Comparison of ENCODE assay signal across 12 cellular contexts in genomic region chr3:159761377-159761776, GRCh38.
DNase-seq lines count a peak whose midpoint lies in the region; ATAC-seq and TF ChIP-seq lines count a peak whose summit lies in the region.
"Had no signal": no experiment of that assay in that cellular context is flagged by ENCODE, and none has a peak within 500 bp of the region (broad histone marks: within the 10 kb centered on the region; RNA-seq: fewer than 3 reads in every experiment).

No MANE protein-coding gene starts in this region.

- H3K36me3 ChIP-seq in HCT116 (ENCODE audit: control insufficient read depth in 1 of 2, insufficient read depth in 2 of 2, low read length in 2 of 2) (no peaks in the 10 kb centered on the region), ascending aorta (no peaks in the 10 kb centered on the region), spleen (no peaks in the 10 kb centered on the region)

- H2AFZ ChIP-seq in HCT116 (ENCODE audit: low read depth, low read length, poor library complexity, severe bottlenecking): no peak overlapping the region

- H3K4me1 ChIP-seq in HCT116 (ENCODE audit: control insufficient read depth in 1 of 2, insufficient read depth in 2 of 2, low read length in 2 of 2) (peaks cover 24 to 50% of the 10 kb centered on the region in 2 experiments), ascending aorta (peaks cover 0 to 18% of the 10 kb centered on the region in 2 donors), right cardiac atrium (ENCODE audit: control insufficient read depth, insufficient read depth, low read length) (peaks cover 6% of the 10 kb centered on the region), spleen (peaks cover 0 to 56% (median 41%) of the 10 kb centered on the region in 6 donors)

- H3K4me2 ChIP-seq in HCT116 (ENCODE audit: low read length): peak overlapping the region; percentile 93

- WGBS in right cardiac atrium: 52% methylated on average over 1 of the region's 1 CpG
- 56 to 76% (median 73%) methylated on average over 1 of the region's 1 CpG for WGBS in spleen, 5 donors

- H3K9me2 ChIP-seq in HCT116 (ENCODE audit: insufficient read depth): no peaks in the 10 kb centered on the region

- no peak for TF ChIP-seq CTCF in HCT116 (IDR thresholded peaks at IDR 0.05 in 2 of 3, conservative IDR thresholded peaks at IDR 0.05 in 1 of 3; ENCODE audit: borderline replicate concordance in 1 of 3, insufficient read depth in 1 of 3, low read depth in 2 of 3, low read length in 2 of 3)
- no peak for TF ChIP-seq CTCF in ascending aorta (IDR thresholded peaks at IDR 0.05)
- no peak for TF ChIP-seq CTCF in spleen (IDR thresholded peaks at IDR 0.05 in 8 of 11, conservative IDR thresholded peaks at IDR 0.05 in 3 of 11)

- BruUV-seq in HCT116 (replicated peaks; lab: Mats Ljungman, UMichigan): no TSS peak

- no peaks in the 10 kb centered on the region for H3K27me3 ChIP-seq in HCT116 (ENCODE audit: insufficient read depth, low read length)
- H3K27me3 ChIP-seq in ascending aorta: no peaks in the 10 kb centered on the region
- no peaks in the 10 kb centered on the region for H3K27me3 ChIP-seq in right cardiac atrium (ENCODE audit: control insufficient read depth, insufficient read depth)
- H3K27me3 ChIP-seq in spleen (replicated peaks in 1 of 7): peaks cover 0 to 55% (median 30%) of the 10 kb centered on the region in 7 donors

- H3K79me2 ChIP-seq in HCT116 (ENCODE audit: insufficient read depth, low read length): peaks cover 10% of the 10 kb centered on the region

- RAD21 ChIA-PET in HCT116 (lab: Charles Lee; ENCODE audit: low non-redundant PET in 1 of 2, low total read pairs in 2 of 2, uncharacterized antibody in 2 of 2, unreplicated experiment in 2 of 2): no interaction called here

- TF ChIP-seq POLR2A in HCT116 (IDR thresholded peaks at IDR 0.05; ENCODE audit: borderline replicate concordance, extremely low read depth, insufficient read depth, insufficient read length): no peak
- no peak for TF ChIP-seq POLR2A in spleen (IDR thresholded peaks at IDR 0.05)

- DNase-seq in HCT116 (ENCODE audit: low read depth, low spot score): no peak
- peak in 1 of 2 donors; percentile 70 for DNase-seq in ascending aorta (ENCODE audit: low spot score in 2 of 2)
- peak; percentile 45 to 71 (median 69) for DNase-seq in right cardiac atrium
- DNase-seq in spleen: no peak
- no peak for DNase-seq in T-helper 1 cell
- DNase-seq: activated CD8-positive, alpha-beta memory T cell treated with anti-CD3 and anti-CD28 coated beads, Interleukin-2, amount 50 U/mL, for 4 hours; GOT3; naive B cell had no signal

- CTCF ChIA-PET in HCT116 (lab: Charles Lee): no interaction called here

- H3K27ac ChIP-seq in HCT116 (ENCODE audit: low read depth, low read length) (peak overlapping the region; percentile 76; the same call in 1 of the 2 replicates), ascending aorta (peak overlapping the region; percentile 99 to 100), right cardiac atrium (ENCODE audit: low read length) (peak overlapping the region; percentile 8), spleen (peak overlapping the region in 7 of 8 donors; percentile 46 to 93 (median 89))

- H3K9me3 ChIP-seq in HCT116 (ENCODE audit: control insufficient read depth in 1 of 2, insufficient read depth in 1 of 2, low read depth in 1 of 2, low read length in 2 of 2) (0 out of 4 replicates have a peak, but pooled peaks cover 0 to under 1% of the 10 kb centered on the region in 2 experiments), ascending aorta (no peaks in the 10 kb centered on the region), right cardiac atrium (ENCODE audit: control insufficient read depth, low read length) (no peaks in the 10 kb centered on the region), spleen (peaks cover 0 to 4% (median 2%) of the 10 kb centered on the region in 8 donors)

- TF ChIP-seq RAD21 in HCT116 (IDR thresholded peaks at IDR 0.05; ENCODE audit: low read depth): no peak

- POLR2A ChIA-PET in HCT116 (lab: Charles Lee): no interaction called here

- H4K20me1 ChIP-seq in HCT116 (ENCODE audit: insufficient read depth): no peaks in the 10 kb centered on the region

- peak overlapping the region; percentile 78 for H3K9ac ChIP-seq in HCT116 (ENCODE audit: low read length)

- H3K4me3 ChIP-seq in HCT116 (replicated peaks in 1 of 2; ENCODE audit: low read depth in 1 of 2, low read length in 2 of 2) (peak overlapping the region in 1 of 2 experiments; percentile 65; a peak in 3 of 4 replicates), ascending aorta (peak overlapping the region in 1 of 2 donors; percentile 93), right cardiac atrium (ENCODE audit: low read length) (no peak overlapping the region), spleen (no peak overlapping the region)
- H3K4me3 ChIP-seq: K562 had no signal

- ATAC-seq in HCT116 (no peak), right cardiac atrium (peak in 1 of 2 donors; percentile 18), GM21529 (IDR thresholded peaks at IDR 0.05; ENCODE audit: unreplicated experiment) (no peak), HG02571 (IDR thresholded peaks at IDR 0.05; ENCODE audit: unreplicated experiment) (no peak), HG03175 (IDR thresholded peaks at IDR 0.05; ENCODE audit: unreplicated experiment) (no peak)
- ATAC-seq: K562 had no signal

- intact Hi-C loops in HCT116 (cut with micrococcal nuclease): no loop called here
- intact Hi-C loops in ascending aorta (cut with DNase I): loop anchor here (1.0 kb wide), 1 partner anchor 28 kb away; no protein-coding TSS in a partner anchor
- intact Hi-C loops in right cardiac atrium (cut with DNase I): no loop called here
- intact Hi-C loops in spleen (cut with DNase I; ENCODE audit: low total_unique reads): no loop called here

TF ChIP-seq in HCT116, 20 proteins besides CTCF, POLR2A, EP300 and RAD21:
- TF ChIP-seq FOSL1 (IDR thresholded peaks at IDR 0.05; ENCODE audit: low read depth) (no peak), REST (IDR thresholded peaks at IDR 0.05; ENCODE audit: low read depth) (no peak), SIN3A (IDR thresholded peaks at IDR 0.05; ENCODE audit: low read depth) (no peak), POLR2AphosphoS5 (IDR thresholded peaks at IDR 0.05; ENCODE audit: low read depth, low read length) (no peak), CEBPB (IDR thresholded peaks at IDR 0.05; ENCODE audit: low read depth) (no peak), ZFX (IDR thresholded peaks at IDR 0.05) (no peak), SP1 (IDR thresholded peaks at IDR 0.05; ENCODE audit: low read depth) (no peak), JUND (IDR thresholded peaks at IDR 0.05) (no peak), EZH2phosphoT487 (IDR thresholded peaks at IDR 0.05; ENCODE audit: borderline replicate concordance) (no peak), ZNF274 (IDR thresholded peaks at IDR 0.05; ENCODE audit: low read depth, low read length) (no peak), MAX (IDR thresholded peaks at IDR 0.05) (no peak)
TF ChIP-seq in HCT116: peak in this region for 0.

Comparison
In these comparisons a context has a peak if more than half of its experiments do, and no peak if none do; other contexts are left out.
1. DNase-seq: peak in right cardiac atrium (3 of 3); none in HCT116 (single experiment), spleen (single experiment) and T-helper 1 cell (0 of 5).
2. H3K27ac ChIP-seq: peak in every context shown above with its lines; median percentile 100 in ascending aorta; 89 in spleen; 76 in HCT116; 8 in right cardiac atrium.